Comparison of ENCODE assay signal across 1 cellular context in the genomic region with DNA sequence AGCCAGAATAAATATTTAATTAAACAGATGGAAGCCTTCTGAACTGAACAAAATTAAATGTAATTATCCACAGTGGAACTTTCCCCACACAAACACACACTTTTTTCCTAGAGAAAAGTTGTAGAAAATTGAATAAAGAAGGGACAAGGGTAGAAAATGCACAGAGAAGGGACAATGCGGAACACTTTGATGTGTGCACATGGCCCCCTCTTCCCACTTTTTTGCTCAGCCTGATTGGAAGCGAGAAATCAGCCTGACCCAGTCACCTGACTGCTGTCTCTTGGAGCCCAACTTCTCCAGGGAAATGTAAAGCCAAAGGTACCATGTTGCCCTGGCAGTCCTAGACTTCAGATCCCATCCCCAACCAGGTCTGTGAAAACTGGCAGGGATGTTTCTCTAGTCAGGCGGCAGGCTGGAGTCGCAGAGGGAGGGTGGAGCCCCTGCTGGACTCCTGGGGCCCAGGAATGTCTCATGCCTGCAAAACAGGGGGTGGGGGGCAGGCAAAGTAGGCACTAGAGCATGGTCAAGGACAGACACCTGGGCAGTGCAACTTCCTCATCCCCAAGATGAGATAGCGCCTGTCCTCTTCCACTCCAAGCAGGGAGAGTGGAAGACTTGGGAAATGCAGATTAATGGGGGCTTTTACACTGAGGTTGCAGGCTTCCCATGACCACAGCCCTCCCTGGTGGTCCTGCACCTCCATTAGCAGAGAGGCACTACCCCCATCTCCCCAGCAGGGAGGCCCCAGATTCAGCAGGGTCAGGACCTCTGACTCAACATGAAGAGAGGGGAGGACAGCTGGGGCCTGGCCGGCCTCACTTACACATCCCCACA.
A peak's percentile ranks its signal among the peaks of the same experiment; 100 is the strongest.
TF ChIP-seq lines count a peak whose summit lies in the region.

No MANE protein-coding gene starts in this region.

TF ChIP-seq in HepG2, 621 proteins besides CTCF, POLR2A, EP300 and RAD21 (continued from another document and continues in another):
- TF ChIP-seq NR2F2 (IDR thresholded peaks at IDR 0.05; ENCODE audit: borderline replicate concordance, low read depth) (0 out of 2 replicates have a peak, but pooled peaks have one; percentile 27), ZNF234 (CRISPR knock-in tag; conservative IDR thresholded peaks at IDR 0.05) (no peak), CBFB (CRISPR knock-in tag; IDR thresholded peaks at IDR 0.05) (no peak), FOXA1 (IDR thresholded peaks at IDR 0.05) (no peak), FOXA1 (CRISPR knock-in tag; IDR thresholded peaks at IDR 0.05) (no peak), ZNF564 (CRISPR knock-in tag; IDR thresholded peaks at IDR 0.05) (no peak; the same call in 1 of the 2 replicates), SP2 (CRISPR knock-in tag; IDR thresholded peaks at IDR 0.05) (no peak; the same call in 1 of the 2 replicates), ZNF276 (CRISPR knock-in tag; IDR thresholded peaks at IDR 0.05; ENCODE audit: low read depth) (no peak; the same call in 1 of the 2 replicates), SALL1 (CRISPR knock-in tag; IDR thresholded peaks at IDR 0.05) (peak; percentile 24; the same call in 1 of the 2 replicates), NAIF1 (CRISPR knock-in tag; IDR thresholded peaks at IDR 0.05; ENCODE audit: borderline replicate concordance) (0 out of 2 replicates have a peak, but pooled peaks have one; percentile 40), MIER3 (CRISPR knock-in tag; IDR thresholded peaks at IDR 0.05; ENCODE audit: borderline replicate concordance) (no peak), ZC3H4 (CRISPR knock-in tag; IDR thresholded peaks at IDR 0.05; ENCODE audit: borderline replicate concordance) (no peak), ZNF44 (CRISPR knock-in tag; IDR thresholded peaks at IDR 0.05) (no peak), TRIM24 (CRISPR knock-in tag; IDR thresholded peaks at IDR 0.05) (no peak), ZNF766 (CRISPR knock-in tag; IDR thresholded peaks at IDR 0.05; ENCODE audit: borderline replicate concordance) (no peak), ARHGAP35 (CRISPR knock-in tag; IDR thresholded peaks at IDR 0.05; ENCODE audit: borderline replicate concordance) (no peak), ZNF552 (CRISPR knock-in tag; IDR thresholded peaks at IDR 0.05; ENCODE audit: borderline replicate concordance) (no peak), ZNF430 (CRISPR knock-in tag; IDR thresholded peaks at IDR 0.05) (no peak), KAT8 (CRISPR knock-in tag; IDR thresholded peaks at IDR 0.05) (no peak), ZNF232 (CRISPR knock-in tag; IDR thresholded peaks at IDR 0.05; ENCODE audit: borderline replicate concordance) (0 out of 2 replicates have a peak, but pooled peaks have one; percentile 33), ZNF850 (CRISPR knock-in tag; conservative IDR thresholded peaks at IDR 0.05) (no peak), KDM5B (CRISPR knock-in tag; IDR thresholded peaks at IDR 0.05; ENCODE audit: borderline replicate concordance) (no peak; the same call in 1 of the 2 replicates), CCAR2 (optimal IDR thresholded peaks at IDR 0.05; ENCODE audit: low read depth, low read length) (no peak), ZNF274 (CRISPR knock-in tag; IDR thresholded peaks at IDR 0.05) (no peak), SMAD9 (CRISPR knock-in tag; IDR thresholded peaks at IDR 0.05) (no peak), DBP (CRISPR knock-in tag; IDR thresholded peaks at IDR 0.05; ENCODE audit: not compliant biosample characterization) (no peak), ZNF883 (CRISPR knock-in tag; IDR thresholded peaks at IDR 0.05; ENCODE audit: not compliant biosample characterization) (peak; percentile 40), SRSF1 (optimal IDR thresholded peaks at IDR 0.05; ENCODE audit: low read depth, low read length) (no peak), ZNF891 (CRISPR knock-in tag; IDR thresholded peaks at IDR 0.05) (no peak; the same call in 1 of the 2 replicates), GPBP1L1 (CRISPR knock-in tag; IDR thresholded peaks at IDR 0.05) (no peak), PHF21A (CRISPR knock-in tag; IDR thresholded peaks at IDR 0.05) (no peak; the same call in 1 of the 2 replicates), ZNF138 (CRISPR knock-in tag; IDR thresholded peaks at IDR 0.05; ENCODE audit: low read depth) (no peak), PAXIP1 (CRISPR knock-in tag; conservative IDR thresholded peaks at IDR 0.05) (peak; percentile 85), ZNF816 (CRISPR knock-in tag; IDR thresholded peaks at IDR 0.05; ENCODE audit: borderline replicate concordance) (no peak), LCORL (IDR thresholded peaks at IDR 0.05) (no peak), LCORL (CRISPR knock-in tag; IDR thresholded peaks at IDR 0.05) (no peak), RFX1 (IDR thresholded peaks at IDR 0.05) (no peak), MTERF4 (CRISPR knock-in tag; IDR thresholded peaks at IDR 0.05) (no peak), BCL6 (CRISPR knock-in tag; IDR thresholded peaks at IDR 0.05) (no peak; the same call in 1 of the 2 replicates), RCOR2 (CRISPR knock-in tag; IDR thresholded peaks at IDR 0.05) (no peak), NFYC (CRISPR knock-in tag; IDR thresholded peaks at IDR 0.05) (no peak), ZNF331 (CRISPR knock-in tag; IDR thresholded peaks at IDR 0.05) (no peak), FOXP1 (IDR thresholded peaks at IDR 0.05) (no peak), FOXP1 (CRISPR knock-in tag; IDR thresholded peaks at IDR 0.05) (no peak), ELF3 (CRISPR knock-in tag; IDR thresholded peaks at IDR 0.05) (peak; percentile 60; the same call in 1 of the 2 replicates), TBP (CRISPR knock-in tag; IDR thresholded peaks at IDR 0.05) (no peak), HNRNPK (IDR thresholded peaks at IDR 0.05; ENCODE audit: low read depth, low read length, poor library complexity, severe bottlenecking) (no peak), PHF8 (CRISPR knock-in tag; IDR thresholded peaks at IDR 0.05) (peak; percentile 39; the same call in 1 of the 2 replicates), ZNF263 (CRISPR knock-in tag; IDR thresholded peaks at IDR 0.05) (peak; percentile 65; the same call in 1 of the 2 replicates), PHF5A (CRISPR knock-in tag; IDR thresholded peaks at IDR 0.05; ENCODE audit: low read depth, unreplicated experiment) (no peak), SAFB2 (CRISPR knock-in tag; IDR thresholded peaks at IDR 0.05; ENCODE audit: borderline replicate concordance, low read depth) (no peak; the same call in 1 of the 2 replicates), ONECUT2 (CRISPR knock-in tag; IDR thresholded peaks at IDR 0.05) (no peak)
- TF ChIP-seq, protein P1, sequence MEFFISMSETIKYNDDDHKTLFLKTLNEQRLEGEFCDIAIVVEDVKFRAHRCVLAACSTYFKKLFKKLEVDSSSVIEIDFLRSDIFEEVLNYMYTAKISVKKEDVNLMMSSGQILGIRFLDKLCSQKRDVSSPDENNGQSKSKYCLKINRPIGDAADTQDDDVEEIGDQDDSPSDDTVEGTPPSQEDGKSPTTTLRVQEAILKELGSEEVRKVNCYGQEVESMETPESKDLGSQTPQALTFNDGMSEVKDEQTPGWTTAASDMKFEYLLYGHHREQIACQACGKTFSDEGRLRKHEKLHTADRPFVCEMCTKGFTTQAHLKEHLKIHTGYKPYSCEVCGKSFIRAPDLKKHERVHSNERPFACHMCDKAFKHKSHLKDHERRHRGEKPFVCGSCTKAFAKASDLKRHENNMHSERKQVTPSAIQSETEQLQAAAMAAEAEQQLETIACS (CRISPR knock-in tag; IDR thresholded peaks at IDR 0.05): no peak
- TF ChIP-seq, protein P2, sequence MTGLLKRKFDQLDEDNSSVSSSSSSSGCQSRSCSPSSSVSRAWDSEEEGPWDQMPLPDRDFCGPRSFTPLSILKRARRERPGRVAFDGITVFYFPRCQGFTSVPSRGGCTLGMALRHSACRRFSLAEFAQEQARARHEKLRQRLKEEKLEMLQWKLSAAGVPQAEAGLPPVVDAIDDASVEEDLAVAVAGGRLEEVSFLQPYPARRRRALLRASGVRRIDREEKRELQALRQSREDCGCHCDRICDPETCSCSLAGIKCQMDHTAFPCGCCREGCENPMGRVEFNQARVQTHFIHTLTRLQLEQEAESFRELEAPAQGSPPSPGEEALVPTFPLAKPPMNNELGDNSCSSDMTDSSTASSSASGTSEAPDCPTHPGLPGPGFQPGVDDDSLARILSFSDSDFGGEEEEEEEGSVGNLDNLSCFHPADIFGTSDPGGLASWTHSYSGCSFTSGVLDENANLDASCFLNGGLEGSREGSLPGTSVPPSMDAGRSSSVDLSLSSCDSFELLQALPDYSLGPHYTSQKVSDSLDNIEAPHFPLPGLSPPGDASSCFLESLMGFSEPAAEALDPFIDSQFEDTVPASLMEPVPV (CRISPR knock-in tag; IDR thresholded peaks at IDR 0.05): no peak
- TF ChIP-seq, protein P3, sequence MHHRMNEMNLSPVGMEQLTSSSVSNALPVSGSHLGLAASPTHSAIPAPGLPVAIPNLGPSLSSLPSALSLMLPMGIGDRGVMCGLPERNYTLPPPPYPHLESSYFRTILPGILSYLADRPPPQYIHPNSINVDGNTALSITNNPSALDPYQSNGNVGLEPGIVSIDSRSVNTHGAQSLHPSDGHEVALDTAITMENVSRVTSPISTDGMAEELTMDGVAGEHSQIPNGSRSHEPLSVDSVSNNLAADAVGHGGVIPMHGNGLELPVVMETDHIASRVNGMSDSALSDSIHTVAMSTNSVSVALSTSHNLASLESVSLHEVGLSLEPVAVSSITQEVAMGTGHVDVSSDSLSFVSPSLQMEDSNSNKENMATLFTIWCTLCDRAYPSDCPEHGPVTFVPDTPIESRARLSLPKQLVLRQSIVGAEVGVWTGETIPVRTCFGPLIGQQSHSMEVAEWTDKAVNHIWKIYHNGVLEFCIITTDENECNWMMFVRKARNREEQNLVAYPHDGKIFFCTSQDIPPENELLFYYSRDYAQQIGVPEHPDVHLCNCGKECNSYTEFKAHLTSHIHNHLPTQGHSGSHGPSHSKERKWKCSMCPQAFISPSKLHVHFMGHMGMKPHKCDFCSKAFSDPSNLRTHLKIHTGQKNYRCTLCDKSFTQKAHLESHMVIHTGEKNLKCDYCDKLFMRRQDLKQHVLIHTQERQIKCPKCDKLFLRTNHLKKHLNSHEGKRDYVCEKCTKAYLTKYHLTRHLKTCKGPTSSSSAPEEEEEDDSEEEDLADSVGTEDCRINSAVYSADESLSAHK (CRISPR knock-in tag; IDR thresholded peaks at IDR 0.05; ENCODE audit: borderline replicate concordance): no peak
